ENCODE assay signal across 8 cellular contexts in the genomic region with DNA sequence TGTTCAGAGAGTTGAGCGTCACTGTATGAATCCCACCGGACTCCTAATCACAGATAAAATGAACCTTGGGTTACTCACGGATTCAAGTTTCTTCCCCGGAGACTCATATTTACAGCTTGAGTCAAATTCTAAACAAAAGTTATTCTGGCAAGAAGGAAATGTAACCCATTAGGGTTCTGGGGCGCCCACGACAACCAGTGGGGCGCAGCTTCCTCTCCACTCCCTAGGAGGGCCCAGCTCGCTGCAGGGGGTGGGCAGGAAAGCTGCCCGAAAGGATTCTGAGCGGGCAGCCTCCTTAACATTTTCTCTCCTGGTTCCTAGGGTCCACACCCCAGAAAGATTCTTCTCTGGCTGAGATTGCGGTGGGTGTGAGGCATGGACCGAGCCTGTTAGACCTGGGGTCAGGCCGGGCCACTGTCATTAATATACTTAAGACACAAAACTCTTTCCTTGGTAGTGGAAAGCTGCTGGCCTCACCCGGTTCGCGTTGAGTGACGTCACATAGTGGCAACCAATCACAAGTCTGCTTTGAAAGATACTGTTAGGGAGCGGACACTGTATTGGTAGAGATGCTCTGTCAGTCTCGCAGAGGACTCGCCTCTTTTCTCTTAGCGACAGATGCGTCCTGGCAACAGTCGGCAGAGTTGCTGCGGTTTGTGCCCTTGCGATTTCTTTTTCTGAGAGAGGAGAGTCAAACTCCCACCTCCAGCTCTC. TPM values are rescaled to one million over a fixed set of nuclear protein-coding genes. Genes with fewer than 3 reads are reported as not detected.
A peak's percentile ranks its signal among the peaks of the same experiment; 100 is the strongest.
DNase-seq lines count a peak whose midpoint lies in the region; ATAC-seq, FAIRE-seq and TF ChIP-seq lines count a peak whose summit lies in the region.

No MANE protein-coding gene starts in this region.

- ATAC-seq in GM21737 (IDR thresholded peaks at IDR 0.05; ENCODE audit: unreplicated experiment) = peak; percentile 99
- peak; percentile 99 for ATAC-seq in Right ventricle myocardium inferior
- peak; percentile 99 to 100 (median 100) for ATAC-seq in pancreas

- DNase-seq in DMS53 (lab: John Stamatoyannopoulos, UW) (peak; percentile 99), Kasumi-1 (lab: John Stamatoyannopoulos, UW) (peak; percentile 85), SJSA1 (ENCODE audit: low read depth in 1 of 2, low spot score in 2 of 2) (peak; percentile 91 to 93), Right ventricle myocardium inferior (ENCODE audit: missing footprints) (peak; percentile 85), pancreas (peak; percentile 75 to 96 (median 88)), thyroid gland (peak; percentile 92)

- H3K27ac ChIP-seq in SJSA1 = peak overlapping the region; percentile 6; the same call in 1 of the 2 replicates
- H3K27ac ChIP-seq in pancreas = peak overlapping the region in 1 of 4 donors; percentile 37
- H3K27ac ChIP-seq in thyroid gland = peak overlapping the region; percentile 7 to 69 (median 51)

- peaks cover 8% of the 10 kb centered on the region for H3K27me3 Mint-ChIP-seq in activated naive CD8-positive, alpha-beta T cell

- WGBS in pancreas, 2 donors = 4 to 5% methylated on average over 25 of the region's 25 CpGs
- WGBS in thyroid gland, 2 donors = 9 to 13% methylated on average over 21 to 25 of the region's 25 CpGs

- H3K27me3 ChIP-seq in SJSA1 (replicated peaks) (0 out of 2 replicates have a peak, but pooled peaks cover 1% of the 10 kb centered on the region), pancreas (no peaks in the 10 kb centered on the region), thyroid gland (no peaks in the 10 kb centered on the region)

- H3K9me3 Mint-ChIP-seq in activated naive CD8-positive, alpha-beta T cell (ENCODE audit: low read depth) = no peaks in the 10 kb centered on the region

- H3K4me1 Mint-ChIP-seq in activated naive CD8-positive, alpha-beta T cell (ENCODE audit: low read depth) = peaks cover 16% of the 10 kb centered on the region

- H3K27ac Mint-ChIP-seq in activated naive CD8-positive, alpha-beta T cell = peak overlapping the region; percentile 1

- H3K36me3 Mint-ChIP-seq in activated naive CD8-positive, alpha-beta T cell = no peaks in the 10 kb centered on the region

- H3K4me1 ChIP-seq in SJSA1 (replicated peaks) (0 out of 2 replicates have a peak, but pooled peaks cover 3% of the 10 kb centered on the region), pancreas (no peaks in the 10 kb centered on the region), thyroid gland (peaks cover 0 to 6% of the 10 kb centered on the region in 2 donors)

- peak; percentile 95 for FAIRE-seq in pancreas (lab: Jason Lieb, UNC)

- TF ChIP-seq CTCF in pancreas (IDR thresholded peaks at IDR 0.05) (no peak), thyroid gland (IDR thresholded peaks at IDR 0.05) (no peak)

- H3K36me3 ChIP-seq in SJSA1 = no peaks in the 10 kb centered on the region
- no peaks in the 10 kb centered on the region for H3K36me3 ChIP-seq in pancreas
- no peaks in the 10 kb centered on the region for H3K36me3 ChIP-seq in thyroid gland

- intact Hi-C loops in Right ventricle myocardium inferior (cut with DNase I) = no loop called here
- intact Hi-C loops in pancreas (cut with DNase I) = no loop called here
- intact Hi-C loops in thyroid gland (cut with DNase I) = no loop called here

- H3K4me3 Mint-ChIP-seq in activated naive CD8-positive, alpha-beta T cell = peak overlapping the region; percentile 93

- peak in 1 of 2 donors; percentile 52 for TF ChIP-seq POLR2A in thyroid gland (IDR thresholded peaks at IDR 0.05)

- no peaks in the 10 kb centered on the region for H3K9me3 ChIP-seq in SJSA1 (replicated peaks)
- H3K9me3 ChIP-seq in pancreas = no peaks in the 10 kb centered on the region
- H3K9me3 ChIP-seq in thyroid gland = no peaks in the 10 kb centered on the region

- H3K4me3 ChIP-seq in SJSA1 = peak overlapping the region; percentile 28
- H3K4me3 ChIP-seq in pancreas = peak overlapping the region; percentile 29 to 47 (median 40)
- peak overlapping the region; percentile 30 to 33 (median 31) for H3K4me3 ChIP-seq in thyroid gland (replicated peaks in 1 of 3)

RNA-seq across cellular contexts. Expression of a gene that starts 13.6 kb away (rescaled TPM):
- total RNA-seq in SJSA1 (2014; rRNA removed; shearing (Covaris generic)) = 0.16 TPM in 1 of 2 replicates, not detected in the other
- total RNA-seq in Right ventricle myocardium inferior = 1.2 TPM
- 1 to 10 TPM; 3.2 to 8.1 (median 5.2) TPM for total RNA-seq in pancreas
- polyA plus RNA-seq in pancreas = 10 to 100 TPM in 1 of 2 donors, 1 to 10 TPM in 1; 9.5 to 11.2 TPM
- total RNA-seq in thyroid gland = 1 to 10 TPM; 1.8 to 8.3 (median 3.4) TPM
